Comparison of ENCODE assay signal across 8 cellular contexts in the genomic region with DNA sequence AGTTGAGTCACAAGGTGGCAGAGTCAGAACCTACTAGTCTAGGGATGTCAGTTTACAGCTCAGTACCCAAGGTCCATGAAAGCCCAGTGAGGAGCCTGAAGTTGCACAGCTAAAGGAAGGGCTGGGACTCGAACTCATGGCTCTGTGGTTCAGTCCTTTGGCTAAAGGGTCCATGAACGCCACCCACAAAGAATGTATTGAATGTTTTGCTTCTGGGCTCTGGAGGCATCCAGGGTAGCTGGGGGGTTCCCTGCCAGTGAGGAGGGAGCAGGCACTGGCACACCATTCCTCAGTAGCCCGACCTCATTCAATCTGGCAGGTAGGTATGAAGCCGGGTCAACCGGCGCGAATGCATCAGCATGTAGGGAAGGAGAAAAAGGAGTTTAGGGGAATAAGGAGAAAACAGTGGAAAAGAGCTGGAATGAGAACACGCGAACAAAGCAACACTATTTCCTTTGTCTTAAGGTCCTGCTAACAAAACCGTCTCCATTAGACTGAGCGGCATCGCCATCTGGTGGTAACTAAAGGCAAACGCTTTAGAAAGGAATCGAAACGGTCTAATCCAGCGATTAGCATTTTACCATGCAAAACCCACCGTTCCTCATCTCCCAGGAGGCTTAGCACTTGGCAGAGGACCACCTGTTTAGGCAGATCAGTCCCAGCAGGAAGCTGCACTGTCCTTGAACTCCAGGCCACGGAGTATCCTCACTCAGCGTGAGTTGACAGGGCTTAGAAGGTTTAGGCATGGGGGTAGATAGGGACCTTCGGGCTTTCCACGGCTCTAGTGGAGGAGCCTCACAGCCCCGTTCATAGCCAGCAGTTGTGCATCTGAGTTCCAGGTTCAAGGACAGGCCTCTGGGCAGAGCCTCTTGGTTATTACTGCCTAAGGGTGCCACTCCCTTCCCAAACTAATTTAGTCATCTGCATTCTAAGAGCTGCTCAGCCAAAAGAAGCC.
DNase-seq lines count a peak whose midpoint lies in the region; ATAC-seq and TF ChIP-seq lines count a peak whose summit lies in the region.

No MANE protein-coding gene starts in this region.

- peak; percentile 98 for DNase-seq in NCI-H82 (lab: John Stamatoyannopoulos, UW)
- peak; percentile 46 for DNase-seq in activated CD8-positive, alpha-beta memory T cell treated with anti-CD3 and anti-CD28 coated beads, Interleukin-2, amount 50 U/mL, for 4 hours
- DNase-seq in epidermal melanocyte (ENCODE audit: insufficient read length, low spot score) = peak; percentile 68
- peak; percentile 37 to 72 for DNase-seq in mesothelial cell of epicardium (ENCODE audit: low spot score in 2 of 2, unreplicated experiment in 2 of 2)
- DNase-seq in stimulated activated CD8-positive, alpha-beta memory T cell treated with anti-CD3 and anti-CD28 coated beads, Interleukin-4, amount 100 ng/mL, for 24 hours (ENCODE audit: low read depth) = peak; percentile 28

- ATAC-seq in HG03460 (IDR thresholded peaks at IDR 0.05; ENCODE audit: unreplicated experiment) (peak; percentile 34), HG03432 (IDR thresholded peaks at IDR 0.05; ENCODE audit: unreplicated experiment) (no peak)

- peaks cover 0 to under 1% (median 0%) of the 10 kb centered on the region in 11 experiments; a peak in 1 of 22 replicates for H3K27me3 ChIP-seq in BLaER1 treated with 17β-estradiol and CSF1 and Interleukin-3, amounts not matched to agents 10 nM and 100 nM

- peaks cover 13 to 36% (median 22%) of the 10 kb centered on the region in 11 experiments for H3K36me3 ChIP-seq in BLaER1 treated with 17β-estradiol and CSF1 and Interleukin-3, amounts not matched to agents 10 nM and 100 nM

- H3K9me3 ChIP-seq in BLaER1 treated with 17β-estradiol and CSF1 and Interleukin-3, amounts not matched to agents 10 nM and 100 nM (replicated peaks in 1 of 11) = no peaks in the 10 kb centered on the region

- H3K4me1 ChIP-seq in BLaER1 treated with 17β-estradiol and CSF1 and Interleukin-3, amounts not matched to agents 10 nM and 100 nM = peaks cover 13 to 27% (median 21%) of the 10 kb centered on the region in 10 experiments

- peak overlapping the region; percentile 41 for H3K4me3 Mint-ChIP-seq in mesothelial cell of epicardium

- H3K27me3 Mint-ChIP-seq in mesothelial cell of epicardium (ENCODE audit: low read depth) = no peaks in the 10 kb centered on the region

- peak overlapping the region; percentile 32 to 74 (median 56); a peak in 21 of 22 replicates for H3K4me2 ChIP-seq in BLaER1 treated with 17β-estradiol and CSF1 and Interleukin-3, amounts not matched to agents 10 nM and 100 nM

- H3K36me3 Mint-ChIP-seq in mesothelial cell of epicardium = peaks cover 10% of the 10 kb centered on the region

- H3K9me3 Mint-ChIP-seq in mesothelial cell of epicardium = no peaks in the 10 kb centered on the region

- peak overlapping the region; percentile 14 to 63 (median 53); a peak in 18 of 22 replicates for H3K9ac ChIP-seq in BLaER1 treated with 17β-estradiol and CSF1 and Interleukin-3, amounts not matched to agents 10 nM and 100 nM

- H3K4me3 ChIP-seq in BLaER1 treated with 17β-estradiol and CSF1 and Interleukin-3, amounts not matched to agents 10 nM and 100 nM = no peak overlapping the region

- H4K20me1 ChIP-seq in BLaER1 treated with 17β-estradiol and CSF1 and Interleukin-3, amounts not matched to agents 10 nM and 100 nM = peaks cover 0 to 30% (median 11%) of the 10 kb centered on the region in 11 experiments; a peak in 12 of 22 replicates

- H3K27ac ChIP-seq in BLaER1 treated with 17β-estradiol and CSF1 and Interleukin-3, amounts not matched to agents 10 nM and 100 nM = peak overlapping the region in 9 of 11 experiments; percentile 47 to 78 (median 72); a peak in 17 of 22 replicates

- peaks cover 45% of the 10 kb centered on the region for H3K4me1 Mint-ChIP-seq in mesothelial cell of epicardium

- H3K27ac Mint-ChIP-seq in mesothelial cell of epicardium = peak overlapping the region; percentile 99

- TF ChIP-seq CTCF in mesothelial cell of epicardium (IDR thresholded peaks at IDR 0.05; ENCODE audit: unreplicated experiment) = peak; percentile 73

Comparison
In these comparisons a context has a peak if more than half of its experiments do, and no peak if none do; other contexts are left out.
1. DNase-seq: peak in every context shown above with its lines; median percentile 98 in NCI-H82; 68 in epidermal melanocyte; 54 in mesothelial cell of epicardium; 46 in activated CD8-positive, alpha-beta memory T cell treated with anti-CD3 and anti-CD28 coated beads, Interleukin-2, amount 50 U/mL, for 4 hours; 28 in stimulated activated CD8-positive, alpha-beta memory T cell treated with anti-CD3 and anti-CD28 coated beads, Interleukin-4, amount 100 ng/mL, for 24 hours.